ENCODE assay signal across 8 cellular contexts in the genomic region with DNA sequence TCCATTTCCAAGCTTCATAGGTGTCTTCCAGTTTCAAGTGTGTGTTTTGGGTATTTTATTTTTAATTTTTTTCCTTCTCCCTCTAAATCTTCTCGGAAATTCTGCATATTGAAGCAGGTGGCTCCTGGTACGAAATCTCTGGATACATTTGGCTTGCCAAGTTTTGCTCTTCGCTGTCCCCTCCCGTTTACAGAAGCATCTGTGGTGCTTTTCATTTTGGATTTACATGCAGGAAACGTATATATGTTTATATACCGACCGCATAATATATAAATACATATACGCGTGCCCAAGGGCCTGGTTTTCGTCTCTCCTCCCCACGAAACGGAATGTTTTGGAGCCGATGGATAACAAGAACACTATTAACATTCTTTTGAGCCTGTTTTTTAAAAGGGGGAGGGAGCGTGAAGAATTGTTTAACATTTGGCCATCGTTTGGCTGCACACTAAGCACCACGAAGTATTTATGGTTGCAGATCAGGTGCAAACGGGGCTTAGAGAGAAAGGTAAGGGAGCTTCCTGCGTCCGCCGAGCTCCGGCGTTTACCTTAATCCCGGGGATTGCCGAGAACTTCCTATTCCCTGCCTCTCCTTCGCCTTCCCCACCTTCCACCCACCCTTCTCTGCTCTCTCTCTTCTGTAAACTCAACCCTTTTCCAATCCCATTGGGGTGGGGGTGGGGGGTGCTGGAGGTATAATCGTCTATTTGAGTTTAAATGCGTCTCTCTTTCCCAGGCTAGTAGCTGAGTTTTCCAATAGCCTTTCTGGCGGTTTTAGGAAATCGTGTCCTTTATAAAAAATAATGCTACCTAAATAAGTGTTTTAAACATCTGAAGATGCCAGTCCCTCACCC. TPM values are rescaled to one million over a fixed set of nuclear protein-coding genes. Genes with fewer than 3 reads are reported as not detected.
A peak's percentile ranks its signal among the peaks of the same experiment; 100 is the strongest.
DNase-seq lines count a peak whose midpoint lies in the region; ATAC-seq, FAIRE-seq and TF ChIP-seq lines count a peak whose summit lies in the region.

No MANE protein-coding gene starts in this region.

- no peak for TF ChIP-seq POLR2A in GM12892 (IDR thresholded peaks at IDR 0.05; ENCODE audit: low read depth, low read length)

- peak overlapping the region; percentile 75 for H3K4me3 Mint-ChIP-seq in activated T-cell treated with anti-CD3 and anti-CD28 coated beads, Interleukin-2, amount 50 U/mL, for 24 hours

- peak overlapping the region; percentile 87 for H3K27ac ChIP-seq in muscle layer of duodenum (ENCODE audit: low read length)

- H3K27ac Mint-ChIP-seq in activated T-cell treated with anti-CD3 and anti-CD28 coated beads, Interleukin-2, amount 50 U/mL, for 24 hours = no peak overlapping the region

- ATAC-seq in HG03025 (IDR thresholded peaks at IDR 0.05; ENCODE audit: low FRiP score, unreplicated experiment) = no peak

- H3K9me3 Mint-ChIP-seq in activated T-cell treated with anti-CD3 and anti-CD28 coated beads, Interleukin-2, amount 50 U/mL, for 24 hours = peaks cover 2% of the 10 kb centered on the region

- H3K4me1 Mint-ChIP-seq in activated T-cell treated with anti-CD3 and anti-CD28 coated beads, Interleukin-2, amount 50 U/mL, for 24 hours (ENCODE audit: low read depth) = peaks cover 30% of the 10 kb centered on the region

- no peaks in the 10 kb centered on the region for H3K27me3 ChIP-seq in muscle layer of duodenum (ENCODE audit: low read depth, low read length)

- H3K9me3 ChIP-seq in muscle layer of duodenum (ENCODE audit: control insufficient read depth in 1 of 2, low read length in 2 of 2) = no peaks in the 10 kb centered on the region

- H3K36me3 Mint-ChIP-seq in activated T-cell treated with anti-CD3 and anti-CD28 coated beads, Interleukin-2, amount 50 U/mL, for 24 hours (ENCODE audit: low read depth) = no peaks in the 10 kb centered on the region

- H3K4me1 ChIP-seq in muscle layer of duodenum (ENCODE audit: control insufficient read depth in 1 of 2, insufficient read depth in 2 of 2, low read length in 2 of 2) = peaks cover 0 to 14% of the 10 kb centered on the region in 2 donors

- DNase-seq in activated T-cell treated with anti-CD3 and anti-CD28 coated beads, Interleukin-2, amount 50 U/mL, for 24 hours = no peak
- DNase-seq in activated T-cell treated with anti-CD3 and anti-CD28 coated beads, Interleukin-2, amount 50 U/mL, for 48 hours = no peak
- peak; percentile 50 for DNase-seq in NCI-H526 treated with DMSO at 0.1 percent for 48 hours (lab: John Stamatoyannopoulos, UW)
- peak; percentile 1 for DNase-seq in dermis blood vessel endothelial cell
- no peak for DNase-seq in GM19239 (ENCODE audit: insufficient read length, low spot score)
- DNase-seq in GM12892 (ENCODE audit: insufficient read length) = no peak

- peaks cover 76% of the 10 kb centered on the region for H3K27me3 Mint-ChIP-seq in activated T-cell treated with anti-CD3 and anti-CD28 coated beads, Interleukin-2, amount 50 U/mL, for 24 hours

- no peak for FAIRE-seq in GM19239 (lab: Jason Lieb, UNC)
- FAIRE-seq in GM12892 (lab: Jason Lieb, UNC) = no peak

- H3K4me3 ChIP-seq in muscle layer of duodenum (ENCODE audit: low read depth in 1 of 2, low read length in 2 of 2) = peak overlapping the region; percentile 83 to 92

- no peaks in the 10 kb centered on the region for H3K36me3 ChIP-seq in muscle layer of duodenum (ENCODE audit: control insufficient read depth in 1 of 2, insufficient read depth in 2 of 2, low read length in 2 of 2)

RNA-seq across cellular contexts. Expression of a gene that starts 1.1 kb away (rescaled TPM):
- total RNA-seq in dermis blood vessel endothelial cell = 1.4 and 2.6 TPM in 2 replicates
- not detected for polyA plus RNA-seq in GM12892 (2012; ENCODE audit: missing spikeins)

Comparison
In these comparisons a context has a peak if more than half of its experiments do, and no peak if none do; other contexts are left out.
1. DNase-seq: peak in NCI-H526 treated with DMSO at 0.1 percent for 48 hours (single experiment) and dermis blood vessel endothelial cell (single experiment); none in activated T-cell treated with anti-CD3 and anti-CD28 coated beads, Interleukin-2, amount 50 U/mL, for 24 hours (single experiment), activated T-cell treated with anti-CD3 and anti-CD28 coated beads, Interleukin-2, amount 50 U/mL, for 48 hours (0 of 2), GM19239 (single experiment) and GM12892 (single experiment).